ENCODE assay signal across 17 cellular contexts in the genomic region with DNA sequence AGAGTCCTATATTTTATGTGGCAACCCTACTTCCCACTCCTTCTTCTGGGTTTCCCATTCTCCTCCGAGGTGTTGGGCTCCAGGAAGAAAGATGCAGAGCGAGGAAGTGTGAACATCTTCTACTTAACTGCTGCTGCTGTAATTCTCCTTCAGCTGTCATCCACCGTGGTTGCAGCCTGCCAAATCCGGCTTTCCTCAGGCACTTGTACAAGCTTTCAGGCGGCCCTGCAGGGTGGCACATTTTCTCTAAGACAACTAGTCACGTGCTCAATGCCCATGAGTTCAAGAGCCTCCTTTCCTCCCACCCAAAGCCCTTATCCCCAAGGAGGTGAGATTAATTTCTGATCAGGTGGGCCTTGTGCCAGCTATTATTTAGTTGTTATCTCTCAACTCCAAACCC.
DNase-seq lines count a peak whose midpoint lies in the region; ATAC-seq and TF ChIP-seq lines count a peak whose summit lies in the region.
"Had no signal": no experiment of that assay in that cellular context is flagged by ENCODE, and none has a peak within 500 bp of the region (broad histone marks: within the 10 kb centered on the region; RNA-seq: fewer than 3 reads in every experiment).

No MANE protein-coding gene starts in this region.

- peaks cover 24% of the 10 kb centered on the region for H3K9me3 Mint-ChIP-seq in dendritic cell treated with granulocyte-macrophage colony-stimulating factor and Interleukin-4, amounts not matched to agents 40 ng/mL and 50 ng/mL, for 4 days
- H3K9me3 Mint-ChIP-seq: HFFc6 had no signal

- DNase-seq in NCI-H524 treated with DMSO at 0.1 percent for 48 hours (lab: John Stamatoyannopoulos, UW): peak; percentile 13
- DNase-seq in posterior cingulate gyrus: peak in 9 of 10 donors; percentile 10 to 93 (median 62)
- no peak for DNase-seq in ascending aorta (ENCODE audit: low spot score in 2 of 2)
- no peak for DNase-seq in NCI-H526 treated with DMSO at 0.1 percent for 48 hours (lab: John Stamatoyannopoulos, UW)
- DNase-seq: ACHN, BE2C, DMS153, HFFc6, Karpas-422, NCI-H187 treated with DMSO at 0.1 percent for 48 hours, NCI-H2171 treated with DMSO at 0.1 percent for 48 hours, SK-N-SH had no signal

- no peaks in the 10 kb centered on the region for H3K36me3 Mint-ChIP-seq in dendritic cell treated with granulocyte-macrophage colony-stimulating factor and Interleukin-4, amounts not matched to agents 40 ng/mL and 50 ng/mL, for 4 days (ENCODE audit: low read depth)

- peak overlapping the region; percentile 20 for H3K27ac Mint-ChIP-seq in dendritic cell treated with granulocyte-macrophage colony-stimulating factor and Interleukin-4, amounts not matched to agents 40 ng/mL and 50 ng/mL, for 4 days
- H3K27ac Mint-ChIP-seq: HFFc6 had no signal

- intact Hi-C loops in dendritic cell treated with granulocyte-macrophage colony-stimulating factor and Interleukin-4, amounts not matched to agents 40 ng/mL and 50 ng/mL, for 4 days (cut with micrococcal nuclease): no loop called here
- intact Hi-C loops in posterior cingulate gyrus (cut with DNase I) (no loop called here), ascending aorta (cut with DNase I) (no loop called here)

- no peak overlapping the region for H3K4me3 Mint-ChIP-seq in dendritic cell treated with granulocyte-macrophage colony-stimulating factor and Interleukin-4, amounts not matched to agents 40 ng/mL and 50 ng/mL, for 4 days
- H3K4me3 Mint-ChIP-seq: HFFc6 had no signal

- H3K9ac ChIP-seq in BLaER1 treated with 17β-estradiol and CSF1 and Interleukin-3, amounts not matched to agents 10 nM and 100 nM: 0 out of 22 replicates have a peak overlapping the region, but pooled peaks of 1 of the 11 experiments have one; percentile 6
- H3K9ac ChIP-seq: SK-N-SH had no signal

- TF ChIP-seq CTCF in ascending aorta (IDR thresholded peaks at IDR 0.05): no peak

- peaks cover 12% of the 10 kb centered on the region for H3K4me1 Mint-ChIP-seq in dendritic cell treated with granulocyte-macrophage colony-stimulating factor and Interleukin-4, amounts not matched to agents 40 ng/mL and 50 ng/mL, for 4 days (ENCODE audit: low read depth)

- no peaks in the 10 kb centered on the region for H3K27me3 ChIP-seq in BLaER1 treated with 17β-estradiol and CSF1 and Interleukin-3, amounts not matched to agents 10 nM and 100 nM
- H3K27me3 ChIP-seq in ascending aorta: no peaks in the 10 kb centered on the region
- H3K27me3 ChIP-seq: BE2C had no signal

- H3K27me3 Mint-ChIP-seq in dendritic cell treated with granulocyte-macrophage colony-stimulating factor and Interleukin-4, amounts not matched to agents 40 ng/mL and 50 ng/mL, for 4 days: peaks cover 7% of the 10 kb centered on the region

- peaks cover 10 to 23% (median 16%) of the 10 kb centered on the region in 10 experiments for H3K4me1 ChIP-seq in BLaER1 treated with 17β-estradiol and CSF1 and Interleukin-3, amounts not matched to agents 10 nM and 100 nM
- no peaks in the 10 kb centered on the region for H3K4me1 ChIP-seq in ascending aorta
- H3K4me1 ChIP-seq: BE2C had no signal

- no peaks in the 10 kb centered on the region; a peak in 1 of 22 replicates for H3K36me3 ChIP-seq in BLaER1 treated with 17β-estradiol and CSF1 and Interleukin-3, amounts not matched to agents 10 nM and 100 nM
- H3K36me3 ChIP-seq in ascending aorta: no peaks in the 10 kb centered on the region
- H3K36me3 ChIP-seq: BE2C had no signal

- peak overlapping the region in 7 of 11 experiments; percentile 9 to 48 (median 37); a peak in 9 of 22 replicates for H3K27ac ChIP-seq in BLaER1 treated with 17β-estradiol and CSF1 and Interleukin-3, amounts not matched to agents 10 nM and 100 nM
- no peak overlapping the region for H3K27ac ChIP-seq in ascending aorta

- H4K20me1 ChIP-seq in BLaER1 treated with 17β-estradiol and CSF1 and Interleukin-3, amounts not matched to agents 10 nM and 100 nM: no peaks in the 10 kb centered on the region

- peaks cover 7 to 36% (median 25%) of the 10 kb centered on the region in 11 experiments for H3K9me3 ChIP-seq in BLaER1 treated with 17β-estradiol and CSF1 and Interleukin-3, amounts not matched to agents 10 nM and 100 nM (replicated peaks in 1 of 11)
- peaks cover 0 to 13% of the 10 kb centered on the region in 2 donors for H3K9me3 ChIP-seq in ascending aorta
- H3K9me3 ChIP-seq: BE2C, SK-N-SH had no signal

- no peak for ATAC-seq in HG03095 (IDR thresholded peaks at IDR 0.05; ENCODE audit: unreplicated experiment)
- ATAC-seq: HepG2, Right ventricle myocardium inferior had no signal

- no peak overlapping the region for H3K4me3 ChIP-seq in BLaER1 treated with 17β-estradiol and CSF1 and Interleukin-3, amounts not matched to agents 10 nM and 100 nM
- H3K4me3 ChIP-seq in ascending aorta: no peak overlapping the region

- H3K4me2 ChIP-seq in BLaER1 treated with 17β-estradiol and CSF1 and Interleukin-3, amounts not matched to agents 10 nM and 100 nM: peak overlapping the region; percentile 35 to 74 (median 55)
- H3K4me2 ChIP-seq: SK-N-SH had no signal

Comparison
In these comparisons a context has a peak if more than half of its experiments do, and no peak if none do; other contexts are left out.
1. H3K27ac ChIP-seq: peak in BLaER1 treated with 17β-estradiol and CSF1 and Interleukin-3, amounts not matched to agents 10 nM and 100 nM (7 of 11); none in ascending aorta (0 of 2).
2. DNase-seq: peak in NCI-H524 treated with DMSO at 0.1 percent for 48 hours (single experiment) and posterior cingulate gyrus (9 of 10); none in ascending aorta (0 of 2) and NCI-H526 treated with DMSO at 0.1 percent for 48 hours (single experiment).